1 cellular context compared by ENCODE assay signal in the genomic region with DNA sequence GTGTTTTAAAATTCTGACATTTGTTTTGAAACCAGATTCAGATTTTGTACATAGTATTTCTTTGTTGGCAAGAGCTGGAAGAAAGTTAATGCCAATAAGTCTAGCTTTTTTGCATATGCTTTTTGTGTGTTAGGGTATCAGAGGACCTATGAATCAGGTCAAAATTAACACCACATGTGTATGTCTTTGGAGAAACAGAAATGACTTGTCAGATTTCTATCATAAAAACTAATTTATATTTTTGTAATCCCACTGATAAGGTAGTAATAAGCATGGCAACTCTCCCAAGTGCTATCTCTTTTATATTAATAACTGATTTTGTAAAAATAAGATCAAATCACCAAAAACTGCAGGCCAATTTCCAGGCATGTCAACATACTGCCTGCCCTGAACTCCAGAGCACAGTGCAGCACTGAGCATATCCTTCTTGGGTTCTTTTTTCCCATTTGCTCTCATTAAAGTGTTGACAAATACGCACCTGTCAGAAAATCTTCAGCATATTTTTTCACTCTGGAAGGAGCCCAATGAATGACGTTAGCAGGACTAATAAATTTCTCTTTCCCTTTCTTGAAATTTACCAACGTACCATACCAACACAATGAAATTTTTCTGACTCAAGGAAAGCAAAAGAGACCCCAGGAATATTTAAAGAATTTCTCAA.
TF ChIP-seq lines count a peak whose summit lies in the region.

No MANE protein-coding gene starts in this region.

TF ChIP-seq in A549, 52 proteins besides CTCF, POLR2A, EP300 and RAD21 (continued from another document):
- TF ChIP-seq, protein P1, sequence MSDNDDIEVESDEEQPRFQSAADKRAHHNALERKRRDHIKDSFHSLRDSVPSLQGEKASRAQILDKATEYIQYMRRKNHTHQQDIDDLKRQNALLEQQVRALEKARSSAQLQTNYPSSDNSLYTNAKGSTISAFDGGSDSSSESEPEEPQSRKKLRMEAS (IDR thresholded peaks at IDR 0.05) = no peak
- TF ChIP-seq, protein P2, sequence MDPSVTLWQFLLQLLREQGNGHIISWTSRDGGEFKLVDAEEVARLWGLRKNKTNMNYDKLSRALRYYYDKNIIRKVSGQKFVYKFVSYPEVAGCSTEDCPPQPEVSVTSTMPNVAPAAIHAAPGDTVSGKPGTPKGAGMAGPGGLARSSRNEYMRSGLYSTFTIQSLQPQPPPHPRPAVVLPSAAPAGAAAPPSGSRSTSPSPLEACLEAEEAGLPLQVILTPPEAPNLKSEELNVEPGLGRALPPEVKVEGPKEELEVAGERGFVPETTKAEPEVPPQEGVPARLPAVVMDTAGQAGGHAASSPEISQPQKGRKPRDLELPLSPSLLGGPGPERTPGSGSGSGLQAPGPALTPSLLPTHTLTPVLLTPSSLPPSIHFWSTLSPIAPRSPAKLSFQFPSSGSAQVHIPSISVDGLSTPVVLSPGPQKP (IDR thresholded peaks at IDR 0.05; ENCODE audit: low read depth, low read length) = no peak
- TF ChIP-seq HEYL (CRISPR knock-in tag; IDR thresholded peaks at IDR 0.05) (no peak), KDM1A (IDR thresholded peaks at IDR 0.05; ENCODE audit: low read depth) (no peak), MYC (IDR thresholded peaks at IDR 0.05; ENCODE audit: borderline replicate concordance, low read length) (no peak), POLR2AphosphoS2 (conservative IDR thresholded peaks at IDR 0.05; ENCODE audit: low read length) (no peak), ZNF302 (CRISPR knock-in tag; IDR thresholded peaks at IDR 0.05) (no peak)
- TF ChIP-seq, protein P3, sequence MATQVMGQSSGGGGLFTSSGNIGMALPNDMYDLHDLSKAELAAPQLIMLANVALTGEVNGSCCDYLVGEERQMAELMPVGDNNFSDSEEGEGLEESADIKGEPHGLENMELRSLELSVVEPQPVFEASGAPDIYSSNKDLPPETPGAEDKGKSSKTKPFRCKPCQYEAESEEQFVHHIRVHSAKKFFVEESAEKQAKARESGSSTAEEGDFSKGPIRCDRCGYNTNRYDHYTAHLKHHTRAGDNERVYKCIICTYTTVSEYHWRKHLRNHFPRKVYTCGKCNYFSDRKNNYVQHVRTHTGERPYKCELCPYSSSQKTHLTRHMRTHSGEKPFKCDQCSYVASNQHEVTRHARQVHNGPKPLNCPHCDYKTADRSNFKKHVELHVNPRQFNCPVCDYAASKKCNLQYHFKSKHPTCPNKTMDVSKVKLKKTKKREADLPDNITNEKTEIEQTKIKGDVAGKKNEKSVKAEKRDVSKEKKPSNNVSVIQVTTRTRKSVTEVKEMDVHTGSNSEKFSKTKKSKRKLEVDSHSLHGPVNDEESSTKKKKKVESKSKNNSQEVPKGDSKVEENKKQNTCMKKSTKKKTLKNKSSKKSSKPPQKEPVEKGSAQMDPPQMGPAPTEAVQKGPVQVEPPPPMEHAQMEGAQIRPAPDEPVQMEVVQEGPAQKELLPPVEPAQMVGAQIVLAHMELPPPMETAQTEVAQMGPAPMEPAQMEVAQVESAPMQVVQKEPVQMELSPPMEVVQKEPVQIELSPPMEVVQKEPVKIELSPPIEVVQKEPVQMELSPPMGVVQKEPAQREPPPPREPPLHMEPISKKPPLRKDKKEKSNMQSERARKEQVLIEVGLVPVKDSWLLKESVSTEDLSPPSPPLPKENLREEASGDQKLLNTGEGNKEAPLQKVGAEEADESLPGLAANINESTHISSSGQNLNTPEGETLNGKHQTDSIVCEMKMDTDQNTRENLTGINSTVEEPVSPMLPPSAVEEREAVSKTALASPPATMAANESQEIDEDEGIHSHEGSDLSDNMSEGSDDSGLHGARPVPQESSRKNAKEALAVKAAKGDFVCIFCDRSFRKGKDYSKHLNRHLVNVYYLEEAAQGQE (IDR thresholded peaks at IDR 0.05) = no peak
